ENCODE assay signal across 22 cellular contexts in the genomic region with DNA sequence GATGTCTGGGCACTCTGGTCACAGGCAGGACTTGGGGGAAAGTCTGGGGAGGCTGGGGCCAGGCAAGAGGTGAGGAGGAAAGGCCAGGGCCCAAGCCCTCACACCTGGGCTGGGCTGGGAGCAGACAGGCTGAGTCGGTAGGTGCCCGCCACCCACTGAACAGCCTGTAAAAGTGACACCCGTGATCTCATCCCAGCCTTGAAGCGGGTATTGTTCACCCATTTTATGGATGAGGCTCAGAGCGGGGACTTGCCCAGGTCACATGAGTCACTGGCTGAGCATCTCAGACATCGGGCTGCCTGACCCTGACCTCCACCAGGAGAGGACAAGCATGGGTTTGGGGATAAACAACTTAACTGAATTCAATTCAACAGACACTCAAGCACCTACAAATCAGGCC. TPM values are rescaled to one million over a fixed set of nuclear protein-coding genes. Genes with fewer than 3 reads are reported as not detected.
A peak's percentile ranks its signal among the peaks of the same experiment; 100 is the strongest.
DNase-seq lines count a peak whose midpoint lies in the region; ATAC-seq and FAIRE-seq lines count a peak whose summit lies in the region.
"Had no signal": no experiment of that assay in that cellular context is flagged by ENCODE, and none has a peak within 500 bp of the region (broad histone marks: within the 10 kb centered on the region; RNA-seq: fewer than 3 reads in every experiment).

No MANE protein-coding gene starts in this region.

- no peak for FAIRE-seq in frontal cortex (lab: Jason Lieb, UNC)
- FAIRE-seq: GM12891 had no signal

- intact Hi-C loops in activated CD4-positive, alpha-beta T cell treated with anti-CD3 and anti-CD28 coated beads, Interleukin-2, amount 10 ng/mL, durations not matched to agents 24 days and 14 days (cut with micrococcal nuclease), result no loop called here

- peak; percentile 16 for DNase-seq in ELF-1 (ENCODE audit: low read depth, low spot score)
- DNase-seq in RPMI7951 (ENCODE audit: low read depth), result peak; percentile 45
- peak; percentile 38 for DNase-seq in glomerular visceral epithelial cell (ENCODE audit: extremely low spot score)
- DNase-seq in renal cortical epithelial cell (ENCODE audit: low read depth), result peak; percentile 81
- no peak for DNase-seq in NCI-H1105 treated with DMSO at 0.1 percent for 48 hours (lab: John Stamatoyannopoulos, UW)
- DNase-seq in activated CD4-positive, alpha-beta T cell treated with anti-CD3 and anti-CD28 coated beads, Interleukin-2, amount 10 ng/mL, durations not matched to agents 24 days and 14 days, result no peak
- DNase-seq in frontal cortex (ENCODE audit: low spot score in 2 of 2), result no peak
- DNase-seq: activated CD4-positive, alpha-beta T cell treated with anti-CD3 and anti-CD28 coated beads for 36 hours; activated CD8-positive, alpha-beta memory T cell treated with anti-CD3 and anti-CD28 coated beads, Interleukin-2, amount 50 U/mL, for 4 hours; activated naive CD4-positive, alpha-beta T cell treated with anti-CD3 and anti-CD28 coated beads for 36 hours; cortex of kidney; GDM1; head of caudate nucleus; immature natural killer cell; MM.1S; NCI-H2029; NCI-H510A; right lobe of liver; SK-N-SH; stimulated activated CD4-positive, alpha-beta T cell treated with anti-CD3 and anti-CD28 coated beads, Interleukin-1b, Interleukin-23, amount 100 ng/mL, for 48 hours had no signal

- ATAC-seq in GM21526 (IDR thresholded peaks at IDR 0.05; ENCODE audit: low FRiP score, unreplicated experiment), result no peak
- ATAC-seq: activated CD4-positive, alpha-beta T cell treated with anti-CD3 and anti-CD28 coated beads for 36 hours had no signal

- no peaks in the 10 kb centered on the region for H3K36me3 Mint-ChIP-seq in activated CD4-positive, alpha-beta T cell treated with anti-CD3 and anti-CD28 coated beads, Interleukin-2, amount 10 ng/mL, durations not matched to agents 24 days and 14 days (ENCODE audit: low read depth)
- H3K36me3 Mint-ChIP-seq: immature natural killer cell had no signal

- H3K9me3 Mint-ChIP-seq in activated CD4-positive, alpha-beta T cell treated with anti-CD3 and anti-CD28 coated beads, Interleukin-2, amount 10 ng/mL, durations not matched to agents 24 days and 14 days, result no peaks in the 10 kb centered on the region
- H3K9me3 Mint-ChIP-seq: activated naive CD4-positive, alpha-beta T cell treated with anti-CD3 and anti-CD28 coated beads for 36 hours; immature natural killer cell had no signal

- no peak overlapping the region for H3K27ac Mint-ChIP-seq in activated CD4-positive, alpha-beta T cell treated with anti-CD3 and anti-CD28 coated beads, Interleukin-2, amount 10 ng/mL, durations not matched to agents 24 days and 14 days
- H3K27ac Mint-ChIP-seq: activated CD4-positive, alpha-beta T cell treated with anti-CD3 and anti-CD28 coated beads for 36 hours; activated naive CD4-positive, alpha-beta T cell treated with anti-CD3 and anti-CD28 coated beads for 36 hours; immature natural killer cell had no signal

- no peak overlapping the region for H3K4me3 Mint-ChIP-seq in activated CD4-positive, alpha-beta T cell treated with anti-CD3 and anti-CD28 coated beads, Interleukin-2, amount 10 ng/mL, durations not matched to agents 24 days and 14 days
- H3K4me3 Mint-ChIP-seq: activated CD4-positive, alpha-beta T cell treated with anti-CD3 and anti-CD28 coated beads for 36 hours; activated naive CD4-positive, alpha-beta T cell treated with anti-CD3 and anti-CD28 coated beads for 36 hours; immature natural killer cell had no signal

- peaks cover 8% of the 10 kb centered on the region for H3K4me1 Mint-ChIP-seq in activated CD4-positive, alpha-beta T cell treated with anti-CD3 and anti-CD28 coated beads, Interleukin-2, amount 10 ng/mL, durations not matched to agents 24 days and 14 days
- H3K4me1 Mint-ChIP-seq: activated CD4-positive, alpha-beta T cell treated with anti-CD3 and anti-CD28 coated beads for 36 hours had no signal

- H3K27me3 Mint-ChIP-seq in activated CD4-positive, alpha-beta T cell treated with anti-CD3 and anti-CD28 coated beads, Interleukin-2, amount 10 ng/mL, durations not matched to agents 24 days and 14 days, result no peaks in the 10 kb centered on the region
- H3K27me3 Mint-ChIP-seq: activated CD4-positive, alpha-beta T cell treated with anti-CD3 and anti-CD28 coated beads for 36 hours had no signal

RNA-seq across cellular contexts. Expression of gene CTSH, which starts 52.0 kb away (rescaled TPM):
- 41.1 and 57.9 TPM in 2 replicates for total RNA-seq in RPMI7951 (2014; rRNA removed; shearing (Covaris generic))
- total RNA-seq in renal cortical epithelial cell (48.6 and 103 TPM in 2 replicates), frontal cortex (4.9 TPM)
- total RNA-seq in activated CD4-positive, alpha-beta T cell treated with anti-CD3 and anti-CD28 coated beads, Interleukin-2, amount 10 ng/mL, durations not matched to agents 24 days and 14 days, result 40.5 and 43.9 TPM in 2 replicates

Comparison
In these comparisons a context has a peak if more than half of its experiments do, and no peak if none do; other contexts are left out.
1. DNase-seq: peak in ELF-1 (single experiment), RPMI7951 (single experiment), glomerular visceral epithelial cell (single experiment) and renal cortical epithelial cell (single experiment); none in NCI-H1105 treated with DMSO at 0.1 percent for 48 hours (single experiment), activated CD4-positive, alpha-beta T cell treated with anti-CD3 and anti-CD28 coated beads, Interleukin-2, amount 10 ng/mL, durations not matched to agents 24 days and 14 days (single experiment) and frontal cortex (0 of 2).